ENCODE assay signal across 13 cellular contexts in the genomic region with DNA sequence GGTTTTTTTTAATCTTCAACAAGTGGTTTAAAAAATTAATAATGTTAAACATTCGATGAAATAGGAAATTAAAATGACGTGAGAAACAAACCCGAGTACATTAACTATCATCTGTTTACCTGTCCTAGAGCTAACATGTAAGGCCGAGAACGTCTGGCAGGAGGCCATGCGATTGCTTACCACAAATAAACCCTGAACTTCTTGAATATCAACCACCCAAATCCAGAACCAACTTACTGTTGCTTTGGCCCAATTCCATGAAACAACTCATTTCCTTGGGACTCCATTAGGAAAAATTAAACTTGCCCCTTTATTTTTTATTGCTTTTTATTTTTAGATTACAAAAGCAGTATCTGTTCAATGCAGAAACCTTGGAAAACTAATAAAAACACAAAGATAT.
A peak's percentile ranks its signal among the peaks of the same experiment; 100 is the strongest.
DNase-seq lines count a peak whose midpoint lies in the region; ATAC-seq and TF ChIP-seq lines count a peak whose summit lies in the region.
"Had no signal": no experiment of that assay in that cellular context is flagged by ENCODE, and none has a peak within 500 bp of the region (broad histone marks: within the 10 kb centered on the region; RNA-seq: fewer than 3 reads in every experiment).

No MANE protein-coding gene starts in this region.

- DNase-seq in COR-L47 (lab: John Stamatoyannopoulos, UW) (peak; percentile 75), NCI-H1105 (lab: John Stamatoyannopoulos, UW) (peak; percentile 91), RPMI7951 (ENCODE audit: low read depth) (peak; percentile 37), kidney glomerular epithelial cell (lab: John Stamatoyannopoulos, UW) (peak; percentile 17), RPMI8226 (no peak), WERI-Rb-1 (no peak), HAP-1 (ENCODE audit: low spot score in 2 of 2) (no peak)
- DNase-seq: activated CD4-positive, alpha-beta T cell treated with anti-CD3 and anti-CD28 coated beads for 4 hours; AML-193; NK-92 treated with Interleukin-12 subunit alpha and Interleukin-12 subunit beta, amount 100 ng/mL, for 24 hours; stimulated activated CD4-positive, alpha-beta T cell treated with anti-CD3 and anti-CD28 coated beads, Interleukin-1b, Interleukin-23, amount 100 ng/mL, for 48 hours had no signal

- H3K27ac ChIP-seq in WERI-Rb-1 = no peak overlapping the region
- H3K27ac ChIP-seq: breast epithelium had no signal

- ATAC-seq in HG02759 (IDR thresholded peaks at IDR 0.05; ENCODE audit: unreplicated experiment) = no peak

- H3K27me3 ChIP-seq in WERI-Rb-1 (ENCODE audit: insufficient read depth, low read depth, severe bottlenecking) (no peaks in the 10 kb centered on the region), HAP-1 (ENCODE audit: low read depth) (no peaks in the 10 kb centered on the region)
- H3K27me3 ChIP-seq: breast epithelium had no signal

- no peak for TF ChIP-seq CTCF in WERI-Rb-1 (IDR thresholded peaks at IDR 0.05; ENCODE audit: low read depth, low read length)

- H3K9me3 ChIP-seq in WERI-Rb-1 (ENCODE audit: severe bottlenecking) (no peaks in the 10 kb centered on the region), HAP-1 (no peaks in the 10 kb centered on the region)
- H3K9me3 ChIP-seq: breast epithelium had no signal

- H3K36me3 ChIP-seq in WERI-Rb-1 (no peaks in the 10 kb centered on the region), HAP-1 (replicated peaks) (no peaks in the 10 kb centered on the region)
- H3K36me3 ChIP-seq: breast epithelium had no signal

- H3K4me3 ChIP-seq in WERI-Rb-1 (ENCODE audit: low read depth, low read length) = no peak overlapping the region
- H3K4me3 ChIP-seq in HAP-1 = no peak overlapping the region
- H3K4me3 ChIP-seq: breast epithelium had no signal

- H3K4me1 ChIP-seq in HAP-1 = no peaks in the 10 kb centered on the region
- H3K4me1 ChIP-seq: breast epithelium had no signal

- in situ Hi-C loops in HAP-1 (cut with MboI; ENCODE audit: low sequenced_read_pairs) = no loop called here

Comparison
In these comparisons a context has a peak if more than half of its experiments do, and no peak if none do; other contexts are left out.
1. DNase-seq: peak in COR-L47 (single experiment), NCI-H1105 (single experiment), RPMI7951 (single experiment) and kidney glomerular epithelial cell (single experiment); none in RPMI8226 (single experiment), WERI-Rb-1 (single experiment) and HAP-1 (0 of 2).